Comparison of ENCODE assay signal across 13 cellular contexts in the genomic region with DNA sequence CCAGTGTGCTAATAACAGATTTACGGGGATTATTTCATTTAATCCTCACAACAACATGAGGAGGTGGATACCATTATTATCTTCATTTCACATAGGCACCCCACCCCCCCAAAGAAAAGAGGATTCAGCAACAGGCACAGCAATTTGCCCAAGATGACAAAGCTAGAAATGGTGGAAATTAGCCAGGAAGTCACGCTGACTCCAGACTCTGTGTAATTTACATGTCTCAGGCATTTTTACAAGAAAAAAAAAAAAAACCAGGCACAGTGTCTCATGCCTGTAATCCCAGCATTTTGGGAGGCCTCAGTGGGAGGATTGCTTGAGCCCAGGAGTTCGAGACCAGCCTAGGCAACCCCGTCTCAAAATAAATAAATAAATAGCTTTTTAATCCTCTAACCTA. TPM values are rescaled to one million over a fixed set of nuclear protein-coding genes. Genes with fewer than 3 reads are reported as not detected.
A peak's percentile ranks its signal among the peaks of the same experiment; 100 is the strongest.
DNase-seq lines count a peak whose midpoint lies in the region; ATAC-seq, FAIRE-seq and TF ChIP-seq lines count a peak whose summit lies in the region.
"Had no signal": no experiment of that assay in that cellular context is flagged by ENCODE, and none has a peak within 500 bp of the region (broad histone marks: within the 10 kb centered on the region; RNA-seq: fewer than 3 reads in every experiment).

No MANE protein-coding gene starts in this region.

- H3K27me3 ChIP-seq in mammary epithelial cell (ENCODE audit: insufficient read depth, low read length) (no peaks in the 10 kb centered on the region), body of pancreas (no peaks in the 10 kb centered on the region)

- WGBS in mammary epithelial cell (ENCODE audit: low coverage, missing lambda C conversion rate), result 77% methylated on average over 4 of the region's 4 CpGs
- 52 to 59% methylated on average over 4 of the region's 4 CpGs for WGBS in body of pancreas, 2 donors

- H3K27ac ChIP-seq in mammary epithelial cell (ENCODE audit: insufficient read depth, low read depth, low read length), result no peak overlapping the region
- no peak overlapping the region for H3K27ac ChIP-seq in body of pancreas
- H3K27ac ChIP-seq: spleen had no signal

- H3K27me3 Mint-ChIP-seq in MCF 10A (ENCODE audit: insufficient read depth, unreplicated experiment), result no peaks in the 10 kb centered on the region

- BruUV-seq in MCF 10A (replicated peaks; lab: Mats Ljungman, UMichigan) (no TSS peak), mammary epithelial cell (replicated peaks; lab: Mats Ljungman, UMichigan) (no TSS peak)

- TF ChIP-seq CTCF in MCF 10A (IDR thresholded peaks at IDR 0.05; ENCODE audit: unreplicated experiment), result no peak
- no peak for TF ChIP-seq CTCF in mammary epithelial cell (conservative IDR thresholded peaks at IDR 0.05 in 1 of 2, IDR thresholded peaks at IDR 0.05 in 1 of 2; ENCODE audit: extremely low read depth in 1 of 2, insufficient read depth in 1 of 2, low read depth in 1 of 2, low read length in 2 of 2)
- TF ChIP-seq CTCF in body of pancreas (IDR thresholded peaks at IDR 0.05), result no peak

- H3K4me3 ChIP-seq in mammary epithelial cell (replicated peaks in 1 of 3; ENCODE audit: insufficient read depth in 1 of 3, low read depth in 2 of 3, low read length in 3 of 3) (no peak overlapping the region), body of pancreas (no peak overlapping the region)
- H3K4me3 ChIP-seq: spleen had no signal

- FAIRE-seq in urothelium cell line (lab: Jason Lieb, UNC), result no peak
- FAIRE-seq in GM19239 (lab: Jason Lieb, UNC), result no peak

- H2AFZ ChIP-seq in mammary epithelial cell (ENCODE audit: low read depth, low read length), result no peak overlapping the region

- no peaks in the 10 kb centered on the region for H3K79me2 ChIP-seq in mammary epithelial cell (ENCODE audit: insufficient read depth, low read length)

- POLR2A ChIA-PET in MCF 10A (lab: Yijun Ruan, JAX), result interaction anchor here (0.6 to 5.5 kb wide), 10 partner anchors 11 to 292 kb away, joined by 3 to 66 read pairs (median 12); partner anchors contain the start of gene PDPN

- no peak overlapping the region for H3K4me2 ChIP-seq in mammary epithelial cell (ENCODE audit: insufficient read depth, low read depth, low read length)

- DNase-seq in MCF 10A (ENCODE audit: unreplicated experiment), result peak; percentile 29
- DNase-seq in mammary epithelial cell, result no peak
- peak in 3 of 4 donors; percentile 5 to 24 (median 13) for DNase-seq in body of pancreas
- DNase-seq in iris pigment epithelial cell (ENCODE audit: low read depth), result peak; percentile 34
- peak; percentile 15 for DNase-seq in urothelium cell line (ENCODE audit: low spot score)
- no peak for DNase-seq in GM19239 (ENCODE audit: insufficient read length, low spot score)
- DNase-seq in NCI-H2171 (lab: John Stamatoyannopoulos, UW), result no peak
- DNase-seq: 8988T; activated CD4-positive, alpha-beta T cell treated with anti-CD3 and anti-CD28 coated beads for 48 hours; endodermal cell; spleen had no signal

- no peak overlapping the region for H3K4me3 Mint-ChIP-seq in MCF 10A (ENCODE audit: unreplicated experiment)
- H3K4me3 Mint-ChIP-seq: endodermal cell; T-helper 1 cell treated with Interleukin-12 subunit alpha and Interleukin-12 subunit beta and Interleukin-4 antibody, amounts not matched to agents 30 μg/mL and 1 μg/mL, for 36 hours had no signal

- dilution Hi-C loops in mammary epithelial cell (cut with HindIII; ENCODE audit: low sequenced_read_pairs), result no loop called here

- no peak for TF ChIP-seq POLR2A in body of pancreas (IDR thresholded peaks at IDR 0.05)

- H3K9me3 ChIP-seq in mammary epithelial cell (replicated peaks; ENCODE audit: insufficient read depth, low read length) (peaks cover 2% of the 10 kb centered on the region), body of pancreas (no peaks in the 10 kb centered on the region)

- peaks cover 3% of the 10 kb centered on the region for H3K4me1 ChIP-seq in mammary epithelial cell (ENCODE audit: insufficient read depth, low read length)
- H3K4me1 ChIP-seq in body of pancreas, result no peaks in the 10 kb centered on the region

- H3K36me3 Mint-ChIP-seq in MCF 10A (ENCODE audit: insufficient read depth, unreplicated experiment), result peaks cover 7% of the 10 kb centered on the region

- intact Hi-C loops in MCF 10A (cut with micrococcal nuclease), result loop anchor here (5.0 kb wide), 1 partner anchor 70 kb away; no protein-coding TSS in a partner anchor
- intact Hi-C loops in mammary epithelial cell (cut with micrococcal nuclease), result loop anchor here (5.0 to 10.0 kb wide), 2 partner anchors 80 to 308 kb away; partner anchors contain the start of gene PDPN
- intact Hi-C loops in body of pancreas (cut with DNase I), result no loop called here

- ATAC-seq in body of pancreas (peak; percentile 21), HG02610 (IDR thresholded peaks at IDR 0.05; ENCODE audit: unreplicated experiment) (no peak)

- CTCF ChIA-PET in MCF 10A (lab: Yijun Ruan, JAX) (interaction anchor here (0.6 to 8.9 kb wide), 5 partner anchors 12 to 219 kb away, joined by 3 to 96 read pairs (median 3); no protein-coding TSS in a partner anchor), mammary epithelial cell (lab: Charles Lee; ENCODE audit: low non-redundant PET) (no interaction called here)

- H3K27ac Mint-ChIP-seq in MCF 10A (ENCODE audit: low read depth, unreplicated experiment), result peak overlapping the region; percentile 5
- H3K27ac Mint-ChIP-seq: endodermal cell; T-helper 1 cell treated with Interleukin-12 subunit alpha and Interleukin-12 subunit beta and Interleukin-4 antibody, amounts not matched to agents 30 μg/mL and 1 μg/mL, for 36 hours had no signal

- in situ Hi-C loops in mammary epithelial cell (cut with MboI; ENCODE audit: low sequenced_read_pairs in 2 of 2), result loop anchor here in 1 of 2 donors (10.0 kb wide), 1 partner anchor 292 kb away; no protein-coding TSS in a partner anchor

- peaks cover 7% of the 10 kb centered on the region for H3K9me3 Mint-ChIP-seq in MCF 10A (ENCODE audit: unreplicated experiment)
- H3K9me3 Mint-ChIP-seq: T-helper 1 cell treated with Interleukin-12 subunit alpha and Interleukin-12 subunit beta and Interleukin-4 antibody, amounts not matched to agents 30 μg/mL and 1 μg/mL, for 36 hours had no signal

- no peaks in the 10 kb centered on the region for H4K20me1 ChIP-seq in mammary epithelial cell (ENCODE audit: insufficient read depth, low read length)

- H3K36me3 ChIP-seq in mammary epithelial cell (ENCODE audit: insufficient read depth, low read length) (no peaks in the 10 kb centered on the region), body of pancreas (replicated peaks in 1 of 2; ENCODE audit: insufficient read depth in 1 of 2, low read depth in 2 of 2) (no peaks in the 10 kb centered on the region)
- H3K36me3 ChIP-seq: spleen had no signal

- H3K9ac ChIP-seq in mammary epithelial cell (ENCODE audit: insufficient read depth, low read length), result no peak overlapping the region

- peaks cover 36% of the 10 kb centered on the region for H3K4me1 Mint-ChIP-seq in MCF 10A (ENCODE audit: insufficient read depth, unreplicated experiment)

RNA-seq across cellular contexts. Expression of gene PRDM2, which starts 37.5 kb away (rescaled TPM):
- total RNA-seq in MCF 10A (2022), result 26.6 and 31.7 TPM in 2 replicates
- 10 to 100 TPM; 11.0 to 29.7 TPM for total RNA-seq in mammary epithelial cell
- polyA plus RNA-seq in mammary epithelial cell, result 6.8 TPM
- polyA minus RNA-seq in mammary epithelial cell, result 27.1 TPM
- 10 to 100 TPM; 21.4 to 21.8 TPM for total RNA-seq in body of pancreas

Comparison
In these comparisons a context has a peak if more than half of its experiments do, and no peak if none do; other contexts are left out.
1. DNase-seq: peak in MCF 10A (single experiment), body of pancreas (3 of 4), iris pigment epithelial cell (single experiment) and urothelium cell line (single experiment); none in mammary epithelial cell (single experiment), GM19239 (single experiment) and NCI-H2171 (single experiment).